ENCODE assay signal across 1 cellular context in genomic region chr7:2165239-2165609, GRCh38.
TF ChIP-seq lines count a peak whose summit lies in the region.

No MANE protein-coding gene starts in this region.

TF ChIP-seq in K562, 482 proteins besides CTCF, POLR2A, EP300 and RAD21 (continued from another document):
- TF ChIP-seq ERF (CRISPR knock-in tag; IDR thresholded peaks at IDR 0.05): no peak
- no peak for TF ChIP-seq ZNF699 (CRISPR knock-in tag; IDR thresholded peaks at IDR 0.05; ENCODE audit: insufficient replicate concordance)
- TF ChIP-seq KLF16 (IDR thresholded peaks at IDR 0.05): peak; percentile 67; the same call in 1 of the 2 replicates
- peak; percentile 61; the same call in 1 of the 2 replicates for TF ChIP-seq TFAP4 (CRISPR knock-in tag; IDR thresholded peaks at IDR 0.05; ENCODE audit: borderline replicate concordance)
- TF ChIP-seq NCOA2 (IDR thresholded peaks at IDR 0.05; ENCODE audit: partially characterized antibody in 2 of 2): no peak
- TF ChIP-seq MAFG (tag; conservative IDR thresholded peaks at IDR 0.05): 0 out of 2 replicates have a peak, but pooled peaks have one; percentile 23
- TF ChIP-seq TSC22D4 (tag; IDR thresholded peaks at IDR 0.05): no peak
- no peak for TF ChIP-seq RNF2 (IDR thresholded peaks at IDR 0.05)
